In genomic region chr19:55437410-55437809, GRCh38 we compare ENCODE assay signal across 10 cellular contexts. TPM values are rescaled to one million over a fixed set of nuclear protein-coding genes. Genes with fewer than 3 reads are reported as not detected.
DNase-seq lines count a peak whose midpoint lies in the region; ATAC-seq and FAIRE-seq lines count a peak whose summit lies in the region.
"Had no signal": no experiment of that assay in that cellular context is flagged by ENCODE, and none has a peak within 500 bp of the region (broad histone marks: within the 10 kb centered on the region; RNA-seq: fewer than 3 reads in every experiment).

No MANE protein-coding gene starts in this region.

- DNase-seq in Caki2 (ENCODE audit: low read depth) (peak; percentile 89), HuH-7.5 (ENCODE audit: low spot score) (peak; percentile 92), right cardiac atrium (peak; percentile 50 to 84 (median 84)), NCI-H1092 (lab: John Stamatoyannopoulos, UW) (no peak)
- no peak for DNase-seq in stimulated activated CD4-positive, alpha-beta T cell treated with anti-CD3 and anti-CD28 coated beads, Interleukin-4, amount 100 ng/mL, for 1 hour
- DNase-seq in stimulated activated CD4-positive, alpha-beta T cell treated with anti-CD3 and anti-CD28 coated beads, Interleukin-2, amount 100 ng/mL, for 24 hours, result no peak

- 3% methylated on average over 17 of the region's 17 CpGs for WGBS in right cardiac atrium

- H3K9me3 ChIP-seq in right cardiac atrium (ENCODE audit: control insufficient read depth, low read length), result no peaks in the 10 kb centered on the region

- intact Hi-C loops in right cardiac atrium (cut with DNase I), result no loop called here

- H3K27me3 ChIP-seq in right cardiac atrium (ENCODE audit: control insufficient read depth, insufficient read depth), result no peaks in the 10 kb centered on the region

- in situ Hi-C loops in Caki2 (cut with HindIII; ENCODE audit: low pct_unique_long_range_greater_than_20kb, low sequenced_read_pairs), result no loop called here

- ATAC-seq in right cardiac atrium (peak; percentile 66 to 77), HG03439 (IDR thresholded peaks at IDR 0.05; ENCODE audit: unreplicated experiment) (no peak)

- H3K4me1 ChIP-seq in right cardiac atrium (ENCODE audit: control insufficient read depth, insufficient read depth, low read length), result no peaks in the 10 kb centered on the region

- FAIRE-seq in TTC549 (lab: Jason Lieb, UNC), result peak; percentile 56
- FAIRE-seq: GM18507 had no signal

- no peak overlapping the region for H3K4me3 ChIP-seq in right cardiac atrium (ENCODE audit: low read length)

- H3K27ac ChIP-seq in right cardiac atrium (ENCODE audit: low read length), result no peak overlapping the region

RNA-seq across cellular contexts. Expression of gene SHISA7, which starts 5.7 kb away (rescaled TPM):
- total RNA-seq in Caki2 (2014; rRNA removed; shearing (Covaris generic); ENCODE audit: low replicate concordance), result not detected in 2 replicates
- total RNA-seq in right cardiac atrium, result not detected
- polyA plus RNA-seq in right cardiac atrium, result 0.05 TPM

RNA-seq across cellular contexts. Expression of gene ISOC2, which starts 24.0 kb away (rescaled TPM):
- total RNA-seq in Caki2 (2014; rRNA removed; shearing (Covaris generic); ENCODE audit: low replicate concordance), result 231 and 265 TPM in 2 replicates
- total RNA-seq in right cardiac atrium, result 10 to 100 TPM; 49.6 to 73.9 (median 62.0) TPM
- polyA plus RNA-seq in right cardiac atrium, result 111 TPM

RNA-seq across cellular contexts. Expression of gene C19orf85, which starts 27.1 kb away (rescaled TPM):
- not detected in 2 replicates for total RNA-seq in Caki2 (2014; rRNA removed; shearing (Covaris generic); ENCODE audit: low replicate concordance)
- total RNA-seq in right cardiac atrium, result not detected
- polyA plus RNA-seq in right cardiac atrium, result not detected
- total RNA-seq: urinary bladder had no signal

RNA-seq across cellular contexts. Expression of gene UBE2S, which starts 29.8 kb away (rescaled TPM):
- total RNA-seq in Caki2 (2014; rRNA removed; shearing (Covaris generic); ENCODE audit: low replicate concordance), result 231 and 237 TPM in 2 replicates
- 10 to 100 TPM; 21.0 to 32.7 (median 27.8) TPM for total RNA-seq in right cardiac atrium
- polyA plus RNA-seq in right cardiac atrium, result 12.2 TPM

RNA-seq across cellular contexts. Expression of gene ZNF628, which starts 39.0 kb away (rescaled TPM):
- total RNA-seq in Caki2 (2014; rRNA removed; shearing (Covaris generic); ENCODE audit: low replicate concordance), result 1.9 and 5.3 TPM in 2 replicates
- 1 to 10 TPM; 5.6 to 8.1 (median 6.7) TPM for total RNA-seq in right cardiac atrium
- polyA plus RNA-seq in right cardiac atrium, result 7.7 TPM

Comparison
In these comparisons a context has a peak if more than half of its experiments do, and no peak if none do; other contexts are left out.
1. DNase-seq: peak in Caki2 (single experiment), HuH-7.5 (single experiment) and right cardiac atrium (3 of 3); none in stimulated activated CD4-positive, alpha-beta T cell treated with anti-CD3 and anti-CD28 coated beads, Interleukin-4, amount 100 ng/mL, for 1 hour (single experiment), stimulated activated CD4-positive, alpha-beta T cell treated with anti-CD3 and anti-CD28 coated beads, Interleukin-2, amount 100 ng/mL, for 24 hours (0 of 2) and NCI-H1092 (single experiment).